Comparison of ENCODE assay signal across 8 cellular contexts in the genomic region with DNA sequence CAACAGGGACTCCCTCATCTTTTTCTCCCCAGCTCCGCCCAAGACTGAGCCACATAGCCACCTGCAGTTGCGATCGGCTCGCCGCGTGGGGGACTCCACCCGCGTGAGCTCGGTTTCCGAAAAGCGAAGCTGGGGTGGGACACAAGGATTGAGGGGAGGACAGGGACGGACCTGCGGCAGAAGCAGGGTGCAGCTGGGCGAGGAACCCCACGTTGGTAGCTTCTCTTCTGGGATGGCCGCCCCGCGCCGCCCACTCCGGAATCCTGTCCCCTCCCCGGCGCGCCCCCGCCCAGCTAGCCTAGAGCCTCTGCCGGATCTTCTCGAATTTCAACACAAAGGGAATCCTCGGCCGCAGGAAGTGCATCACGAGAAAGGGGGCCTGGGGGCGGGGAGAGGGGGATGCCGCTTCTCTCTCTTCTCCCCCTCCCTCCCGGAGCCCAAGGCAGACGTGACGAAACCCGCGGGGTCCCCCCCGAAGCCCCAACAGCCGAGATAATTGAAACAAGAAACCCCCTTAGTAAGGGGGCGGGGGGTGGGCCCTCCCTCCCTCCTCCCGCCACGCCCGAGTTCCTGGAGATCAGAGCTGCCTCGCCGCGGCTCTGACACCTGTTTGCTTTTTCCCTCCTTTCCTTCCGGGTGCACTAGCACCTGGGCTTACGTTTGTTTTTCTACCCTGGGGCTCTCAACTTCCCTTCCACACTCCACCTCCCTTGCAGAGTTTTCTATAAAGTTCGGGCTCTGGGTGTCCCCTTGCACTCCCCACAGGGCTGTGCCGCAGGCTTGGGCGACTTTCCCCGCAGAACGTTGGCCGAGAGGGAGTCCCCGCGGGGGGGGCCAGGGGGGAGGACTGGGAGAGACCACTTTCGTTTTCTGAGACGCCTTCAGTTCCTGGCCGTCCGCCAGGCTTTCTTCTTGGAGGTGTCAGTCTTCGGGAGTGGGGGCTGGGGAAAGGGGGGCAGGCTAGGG. TPM values are rescaled to one million over a fixed set of nuclear protein-coding genes. Genes with fewer than 3 reads are reported as not detected.
DNase-seq lines count a peak whose midpoint lies in the region; ATAC-seq and TF ChIP-seq lines count a peak whose summit lies in the region.

No MANE protein-coding gene starts in this region.

- POLR2A ChIA-PET in RWPE1 (lab: Yijun Ruan, JAX; ENCODE audit: low non-redundant PET), result no interaction called here

- peaks cover 22% of the 10 kb centered on the region for H3K79me2 ChIP-seq in neural cell (replicated peaks; ENCODE audit: insufficient read depth, low read length)

- H3K4me3 Mint-ChIP-seq in stimulated activated naive CD8-positive, alpha-beta T cell treated with anti-CD3 and anti-CD28 coated beads, Interleukin-15, amount 100 ng/mL, for 72 hours, result peak overlapping the region; percentile 92 to 97

- H3K4me2 ChIP-seq in neural cell (ENCODE audit: low read length), result peak overlapping the region; percentile 93

- H3K9me2 ChIP-seq in neural cell (ENCODE audit: insufficient read depth, low read length), result no peaks in the 10 kb centered on the region

- H3K27ac ChIP-seq in KOPT-K1 (ENCODE audit: low read depth, low read length, poor library complexity, severe bottlenecking) (peak overlapping the region; percentile 40), RWPE1 (no peak overlapping the region), neural cell (ENCODE audit: low read length) (peak overlapping the region; percentile 73)

- H3K9me3 ChIP-seq in KOPT-K1 (ENCODE audit: insufficient read depth, low read length, poor library complexity, severe bottlenecking) (no peaks in the 10 kb centered on the region), neural cell (ENCODE audit: low read length) (no peaks in the 10 kb centered on the region)

- H3F3A ChIP-seq in neural cell (ENCODE audit: insufficient read depth, low read length, poor library complexity, severe bottlenecking), result no peaks in the 10 kb centered on the region

- peak; percentile 66 for TF ChIP-seq RAD21 in neural cell (conservative IDR thresholded peaks at IDR 0.05)

- peaks cover 30% of the 10 kb centered on the region for H3K4me1 Mint-ChIP-seq in stimulated activated naive CD8-positive, alpha-beta T cell treated with anti-CD3 and anti-CD28 coated beads, Interleukin-15, amount 100 ng/mL, for 72 hours

- CTCF ChIA-PET in RWPE1 (lab: Yijun Ruan, JAX), result no interaction called here

- H3K36me3 ChIP-seq in KOPT-K1 (ENCODE audit: insufficient read depth, low read length) (no peaks in the 10 kb centered on the region), neural cell (ENCODE audit: insufficient read depth, low read length) (no peaks in the 10 kb centered on the region)

- H3K9me3 Mint-ChIP-seq in stimulated activated naive CD8-positive, alpha-beta T cell treated with anti-CD3 and anti-CD28 coated beads, Interleukin-15, amount 100 ng/mL, for 72 hours, result peaks cover 0 to 8% of the 10 kb centered on the region in 2 donors

- H3K9ac ChIP-seq in neural cell (ENCODE audit: low read length), result peak overlapping the region; percentile 74

- peak; percentile 88 for DNase-seq in DMS53 (lab: John Stamatoyannopoulos, UW)
- DNase-seq in RWPE1 (ENCODE audit: low spot score), result peak; percentile 5
- peak; percentile 52 for DNase-seq in activated gamma-delta T cell treated with Interleukin-2 at 50 U/mL for 16 hours
- peak; percentile 58 for DNase-seq in foreskin melanocyte
- DNase-seq in stimulated activated naive CD8-positive, alpha-beta T cell treated with anti-CD3 and anti-CD28 coated beads, Interleukin-15, amount 100 ng/mL, for 72 hours, result peak; percentile 64 to 81

- TF ChIP-seq CTCF in RWPE1 (conservative IDR thresholded peaks at IDR 0.05; ENCODE audit: low read depth) (peak; percentile 44; the same call in 1 of the 2 replicates), neural cell (IDR thresholded peaks at IDR 0.05; ENCODE audit: poor library complexity, severe bottlenecking) (peak; percentile 77)

- H3K27me3 ChIP-seq in neural cell (ENCODE audit: insufficient read depth, low read depth, low read length), result no peaks in the 10 kb centered on the region

- peak overlapping the region; percentile 38 to 89 for H3K27ac Mint-ChIP-seq in stimulated activated naive CD8-positive, alpha-beta T cell treated with anti-CD3 and anti-CD28 coated beads, Interleukin-15, amount 100 ng/mL, for 72 hours

- H3K27me3 Mint-ChIP-seq in stimulated activated naive CD8-positive, alpha-beta T cell treated with anti-CD3 and anti-CD28 coated beads, Interleukin-15, amount 100 ng/mL, for 72 hours, result peaks cover 31% of the 10 kb centered on the region

- ATAC-seq in GM21737 (IDR thresholded peaks at IDR 0.05; ENCODE audit: unreplicated experiment), result peak; percentile 60
- ATAC-seq in stimulated activated naive CD8-positive, alpha-beta T cell treated with anti-CD3 and anti-CD28 coated beads, Interleukin-15, amount 100 ng/mL, for 72 hours, result peak; percentile 83

- no peaks in the 10 kb centered on the region for H4K20me1 ChIP-seq in neural cell (ENCODE audit: insufficient read depth)

- peak overlapping the region; percentile 82 for H3K4me3 ChIP-seq in neural cell (ENCODE audit: low read length)

- TF ChIP-seq EP300 in neural cell (conservative IDR thresholded peaks at IDR 0.05; ENCODE audit: poor library complexity, severe bottlenecking), result no peak

- peak overlapping the region; percentile 78 for H2AFZ ChIP-seq in neural cell (ENCODE audit: low read depth, low read length)

TF ChIP-seq in neural cell, 6 proteins besides CTCF, POLR2A, EP300 and RAD21:
- TF ChIP-seq, protein P1, sequence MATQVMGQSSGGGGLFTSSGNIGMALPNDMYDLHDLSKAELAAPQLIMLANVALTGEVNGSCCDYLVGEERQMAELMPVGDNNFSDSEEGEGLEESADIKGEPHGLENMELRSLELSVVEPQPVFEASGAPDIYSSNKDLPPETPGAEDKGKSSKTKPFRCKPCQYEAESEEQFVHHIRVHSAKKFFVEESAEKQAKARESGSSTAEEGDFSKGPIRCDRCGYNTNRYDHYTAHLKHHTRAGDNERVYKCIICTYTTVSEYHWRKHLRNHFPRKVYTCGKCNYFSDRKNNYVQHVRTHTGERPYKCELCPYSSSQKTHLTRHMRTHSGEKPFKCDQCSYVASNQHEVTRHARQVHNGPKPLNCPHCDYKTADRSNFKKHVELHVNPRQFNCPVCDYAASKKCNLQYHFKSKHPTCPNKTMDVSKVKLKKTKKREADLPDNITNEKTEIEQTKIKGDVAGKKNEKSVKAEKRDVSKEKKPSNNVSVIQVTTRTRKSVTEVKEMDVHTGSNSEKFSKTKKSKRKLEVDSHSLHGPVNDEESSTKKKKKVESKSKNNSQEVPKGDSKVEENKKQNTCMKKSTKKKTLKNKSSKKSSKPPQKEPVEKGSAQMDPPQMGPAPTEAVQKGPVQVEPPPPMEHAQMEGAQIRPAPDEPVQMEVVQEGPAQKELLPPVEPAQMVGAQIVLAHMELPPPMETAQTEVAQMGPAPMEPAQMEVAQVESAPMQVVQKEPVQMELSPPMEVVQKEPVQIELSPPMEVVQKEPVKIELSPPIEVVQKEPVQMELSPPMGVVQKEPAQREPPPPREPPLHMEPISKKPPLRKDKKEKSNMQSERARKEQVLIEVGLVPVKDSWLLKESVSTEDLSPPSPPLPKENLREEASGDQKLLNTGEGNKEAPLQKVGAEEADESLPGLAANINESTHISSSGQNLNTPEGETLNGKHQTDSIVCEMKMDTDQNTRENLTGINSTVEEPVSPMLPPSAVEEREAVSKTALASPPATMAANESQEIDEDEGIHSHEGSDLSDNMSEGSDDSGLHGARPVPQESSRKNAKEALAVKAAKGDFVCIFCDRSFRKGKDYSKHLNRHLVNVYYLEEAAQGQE (IDR thresholded peaks at IDR 0.05; ENCODE audit: borderline replicate concordance), result no peak
- TF ChIP-seq TAF1 (IDR thresholded peaks at IDR 0.05; ENCODE audit: low read depth) (peak; percentile 28), POLR2AphosphoS5 (IDR thresholded peaks at IDR 0.05) (peak; percentile 77), SMC3 (conservative IDR thresholded peaks at IDR 0.05; ENCODE audit: poor library complexity) (peak; percentile 71), EZH2 (IDR thresholded peaks at IDR 0.05; ENCODE audit: borderline replicate concordance, insufficient read depth, low read length, poor library complexity, severe bottlenecking) (no peak), MXI1 (conservative IDR thresholded peaks at IDR 0.05; ENCODE audit: poor library complexity, severe bottlenecking) (no peak)

RNA-seq across cellular contexts. Expression of a gene that starts 1.3 kb away (rescaled TPM):
- 28.9 and 31.7 TPM in 2 replicates for polyA plus RNA-seq in neural cell
- 29.2 and 34.7 TPM in 2 replicates for polyA minus RNA-seq in neural cell

Comparison
In these comparisons a context has a peak if more than half of its experiments do, and no peak if none do; other contexts are left out.
1. DNase-seq: peak in every context shown above with its lines; median percentile 88 in DMS53; 72 in stimulated activated naive CD8-positive, alpha-beta T cell treated with anti-CD3 and anti-CD28 coated beads, Interleukin-15, amount 100 ng/mL, for 72 hours; 58 in foreskin melanocyte; 52 in activated gamma-delta T cell treated with Interleukin-2 at 50 U/mL for 16 hours; 5 in RWPE1.